Comparison of ENCODE assay signal across 15 cellular contexts in genomic region chr2:11757101-11757500, GRCh38. TPM values are rescaled to one million over a fixed set of nuclear protein-coding genes. Genes with fewer than 3 reads are reported as not detected.
DNase-seq lines count a peak whose midpoint lies in the region; ATAC-seq and TF ChIP-seq lines count a peak whose summit lies in the region.
"Had no signal": no experiment of that assay in that cellular context is flagged by ENCODE, and none has a peak within 500 bp of the region (broad histone marks: within the 10 kb centered on the region; RNA-seq: fewer than 3 reads in every experiment).

No MANE protein-coding gene starts in this region.

- no peak for TF ChIP-seq POLR2A in gastrocnemius medialis (IDR thresholded peaks at IDR 0.05)

- no peak for ATAC-seq in activated naive CD4-positive, alpha-beta T cell treated with anti-CD3 and anti-CD28 coated beads, Interleukin-2, amount 50 U/mL, for 72 hours
- ATAC-seq in gastrocnemius medialis, result no peak
- no peak for ATAC-seq in Right ventricle myocardium superior (ENCODE audit: poor library complexity)
- ATAC-seq in GM19463 (IDR thresholded peaks at IDR 0.05; ENCODE audit: unreplicated experiment), result no peak
- ATAC-seq: mucosa of descending colon had no signal

- no peak for DNase-seq in activated CD4-positive, alpha-beta T cell treated with anti-CD3 and anti-CD28 coated beads, Interleukin-2, amount 10 ng/mL, durations not matched to agents 7 days and 5 days
- no peak for DNase-seq in activated CD4-positive, alpha-beta T cell treated with anti-CD3 and anti-CD28 coated beads for 48 hours
- peak; percentile 53 for DNase-seq in NCI-H1417 treated with DMSO at 0.1 percent for 48 hours (lab: John Stamatoyannopoulos, UW)
- DNase-seq in activated naive CD4-positive, alpha-beta T cell treated with anti-CD3 and anti-CD28 coated beads, Interleukin-2, amount 50 U/mL, for 72 hours (ENCODE audit: low spot score in 2 of 2), result no peak
- no peak for DNase-seq in gastrocnemius medialis
- DNase-seq in stimulated activated CD4-positive, alpha-beta T cell treated with anti-CD3 and anti-CD28 coated beads, Interleukin-1b, Interleukin-23, amount 100 ng/mL, for 48 hours, result no peak
- DNase-seq in Right ventricle myocardium superior, result no peak
- DNase-seq: activated CD4-positive, alpha-beta T cell treated with anti-CD3 and anti-CD28 coated beads, Interleukin-2, amount 50 U/mL, for 48 hours; kidney; mucosa of descending colon; NCI-H226; tibial artery had no signal

- POLR2A ChIA-PET in activated CD4-positive, alpha-beta T cell treated with anti-CD3 and anti-CD28 coated beads, Interleukin-2, amount 10 ng/mL, durations not matched to agents 7 days and 5 days (lab: Charles Lee), result interaction anchor here (0.7 kb wide), 1 partner anchor 632 kb away, joined by 3 read pairs; no protein-coding TSS in a partner anchor

- TF ChIP-seq CTCF in gastrocnemius medialis (IDR thresholded peaks at IDR 0.05 in 4 of 5, conservative IDR thresholded peaks at IDR 0.05 in 1 of 5), result no peak

- H3K27me3 Mint-ChIP-seq in activated CD4-positive, alpha-beta T cell treated with anti-CD3 and anti-CD28 coated beads, Interleukin-2, amount 10 ng/mL, durations not matched to agents 7 days and 5 days, result no peaks in the 10 kb centered on the region

- intact Hi-C loops in gastrocnemius medialis (cut with DNase I; ENCODE audit: low total_unique reads) (no loop called here), Right ventricle myocardium superior (cut with DNase I) (no loop called here)

- CTCF ChIA-PET in activated CD4-positive, alpha-beta T cell treated with anti-CD3 and anti-CD28 coated beads, Interleukin-2, amount 10 ng/mL, durations not matched to agents 7 days and 5 days (lab: Charles Lee), result interaction anchor here (0.6 to 1.8 kb wide), 5 partner anchors 10 to 1567 kb away, joined by 3 to 12 read pairs (median 5); partner anchors contain the start of gene LPIN1

- H3K4me1 Mint-ChIP-seq in activated CD4-positive, alpha-beta T cell treated with anti-CD3 and anti-CD28 coated beads, Interleukin-2, amount 10 ng/mL, durations not matched to agents 7 days and 5 days, result peaks cover 84% of the 10 kb centered on the region

- H3K4me3 ChIP-seq in gastrocnemius medialis, result no peak overlapping the region
- H3K4me3 ChIP-seq: mucosa of descending colon, prostate gland, tibial artery had no signal

- in situ Hi-C loops in gastrocnemius medialis (cut with MboI; ENCODE audit: low sequenced_read_pairs in 4 of 4), result loop anchor here in 1 of 4 donors (10.0 kb wide), 1 partner anchor 62 kb away; no protein-coding TSS in a partner anchor

- peaks cover 33% of the 10 kb centered on the region for H3K36me3 Mint-ChIP-seq in activated CD4-positive, alpha-beta T cell treated with anti-CD3 and anti-CD28 coated beads, Interleukin-2, amount 10 ng/mL, durations not matched to agents 7 days and 5 days (ENCODE audit: low read depth)
- peaks cover 4 to 36% of the 10 kb centered on the region in 2 donors for H3K36me3 Mint-ChIP-seq in activated naive CD4-positive, alpha-beta T cell treated with anti-CD3 and anti-CD28 coated beads, Interleukin-2, amount 50 U/mL, for 72 hours

- H3K4me1 ChIP-seq in gastrocnemius medialis, result peaks cover 66 to 76% of the 10 kb centered on the region in 2 donors

- H3K27me3 ChIP-seq in gastrocnemius medialis, result no peaks in the 10 kb centered on the region
- H3K27me3 ChIP-seq: tibial artery had no signal

- no peak overlapping the region for H3K4me3 Mint-ChIP-seq in activated CD4-positive, alpha-beta T cell treated with anti-CD3 and anti-CD28 coated beads, Interleukin-2, amount 10 ng/mL, durations not matched to agents 7 days and 5 days

- H3K27ac ChIP-seq in gastrocnemius medialis, result peak overlapping the region; percentile 35 to 94 (median 66)
- H3K27ac ChIP-seq: HL-60, prostate gland, tibial artery had no signal

- H3K36me3 ChIP-seq in gastrocnemius medialis, result no peaks in the 10 kb centered on the region
- H3K36me3 ChIP-seq: prostate gland had no signal

- no peaks in the 10 kb centered on the region for H3K9me3 ChIP-seq in gastrocnemius medialis
- H3K9me3 ChIP-seq: mucosa of descending colon, prostate gland, tibial artery had no signal

- H3K27ac Mint-ChIP-seq in activated CD4-positive, alpha-beta T cell treated with anti-CD3 and anti-CD28 coated beads, Interleukin-2, amount 10 ng/mL, durations not matched to agents 7 days and 5 days, result peak overlapping the region; percentile 47
- peak overlapping the region; percentile 88 to 90 for H3K27ac Mint-ChIP-seq in activated naive CD4-positive, alpha-beta T cell treated with anti-CD3 and anti-CD28 coated beads, Interleukin-2, amount 50 U/mL, for 72 hours

- H3K9me3 Mint-ChIP-seq in activated CD4-positive, alpha-beta T cell treated with anti-CD3 and anti-CD28 coated beads, Interleukin-2, amount 10 ng/mL, durations not matched to agents 7 days and 5 days, result peaks cover 6% of the 10 kb centered on the region
- no peaks in the 10 kb centered on the region for H3K9me3 Mint-ChIP-seq in activated naive CD4-positive, alpha-beta T cell treated with anti-CD3 and anti-CD28 coated beads, Interleukin-2, amount 50 U/mL, for 72 hours

RNA-seq across cellular contexts. Expression of gene LPIN1, which starts 10.7 kb away (rescaled TPM):
- total RNA-seq in activated CD4-positive, alpha-beta T cell treated with anti-CD3 and anti-CD28 coated beads, Interleukin-2, amount 10 ng/mL, durations not matched to agents 7 days and 5 days, result 10 to 100 TPM; 58.9 to 62.2 TPM
- 10 to 100 TPM; 68.6 to 92.9 TPM for total RNA-seq in activated naive CD4-positive, alpha-beta T cell treated with anti-CD3 and anti-CD28 coated beads, Interleukin-2, amount 50 U/mL, for 72 hours
- total RNA-seq in gastrocnemius medialis (100 to 1,000 TPM; 292 to 606 (median 472) TPM), Right ventricle myocardium superior (62.4 TPM)
